In the genomic region with DNA sequence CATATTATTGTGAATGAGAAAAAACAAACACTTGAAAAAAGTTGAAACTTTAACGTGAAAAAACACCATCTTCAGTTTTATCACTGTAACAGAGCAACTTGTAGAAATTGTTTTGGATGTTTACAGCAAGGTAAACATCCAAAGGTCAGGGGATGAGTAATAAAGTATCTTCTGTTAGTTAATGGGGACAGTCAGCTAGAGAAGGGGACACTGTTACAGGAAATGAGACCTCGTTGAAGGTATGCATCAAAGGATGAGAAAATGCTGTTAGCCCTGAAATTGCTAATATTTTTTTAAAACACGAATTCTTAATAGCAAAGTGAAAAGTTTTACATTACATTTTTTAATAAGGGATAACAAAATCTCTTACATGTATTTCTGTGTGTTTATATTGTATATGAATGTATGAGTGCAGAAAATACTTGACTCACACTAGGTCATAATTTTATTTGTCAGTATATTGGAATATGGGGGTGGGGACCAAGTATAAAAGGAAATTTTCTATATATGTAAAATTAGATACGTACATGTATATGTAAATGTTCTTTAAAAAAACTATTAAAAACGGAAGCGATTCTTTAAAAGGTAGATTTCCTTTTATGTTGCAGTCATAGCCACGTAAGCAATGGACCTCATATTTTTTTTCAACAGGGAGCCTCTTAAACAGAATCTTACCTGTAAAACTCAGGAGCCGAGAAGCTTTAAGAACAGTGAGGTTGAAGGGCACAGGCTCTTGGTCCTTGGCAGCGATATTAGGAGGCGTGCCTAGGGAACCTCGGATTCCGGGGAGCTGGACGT, we compare ENCODE assay signal across 10 cellular contexts. TPM values are rescaled to one million over a fixed set of nuclear protein-coding genes. Genes with fewer than 3 reads are reported as not detected.
A peak's percentile ranks its signal among the peaks of the same experiment; 100 is the strongest.
DNase-seq lines count a peak whose midpoint lies in the region; ATAC-seq and FAIRE-seq lines count a peak whose summit lies in the region.
"Had no signal": no experiment of that assay in that cellular context is flagged by ENCODE, and none has a peak within 500 bp of the region (broad histone marks: within the 10 kb centered on the region; RNA-seq: fewer than 3 reads in every experiment).

No MANE protein-coding gene starts in this region.

- H3K27ac ChIP-seq in small intestine (ENCODE audit: low read depth in 1 of 2, low read length in 1 of 2), result peak overlapping the region in 1 of 2 donors; percentile 27
- H3K27ac ChIP-seq: SJCRH30 had no signal

- WGBS in small intestine, 3 donors, result 76 to 81% (median 80%) methylated on average over 13 of the region's 13 CpGs

- peak; percentile 18 for DNase-seq in activated T-cell treated with anti-CD3 and anti-CD28 coated beads, Interleukin-2, amount 50 U/mL, for 1 hour
- DNase-seq in activated T-cell treated with anti-CD3 and anti-CD28 coated beads, Interleukin-2, amount 50 U/mL, for 48 hours, result no peak
- no peak for DNase-seq in activated T-helper 1 cell treated with anti-CD3 and anti-CD28 coated beads, Interleukin-12 subunit alpha, Interleukin-12 subunit beta, Interleukin-2, Interleukin-4 antibody, amounts not matched to agents 30 ng/mL and 10 ng/mL and 1 ng/mL, durations not matched to agents 14 hours and 24 hours and 36 hours (ENCODE audit: low spot score)
- DNase-seq in small intestine (peak; percentile 2), NCI-H1417 treated with DMSO at 0.1 percent for 48 hours (lab: John Stamatoyannopoulos, UW) (no peak)

- peak overlapping the region; percentile 89 for H3K27ac Mint-ChIP-seq in activated T-helper 1 cell treated with anti-CD3 and anti-CD28 coated beads, Interleukin-12 subunit alpha, Interleukin-12 subunit beta, Interleukin-2, Interleukin-4 antibody, amounts not matched to agents 30 ng/mL and 10 ng/mL and 1 ng/mL, durations not matched to agents 14 hours and 24 hours and 36 hours

- ATAC-seq in HG03558 (IDR thresholded peaks at IDR 0.05; ENCODE audit: extremely low read depth, unreplicated experiment), result peak; percentile 16
- no peak for ATAC-seq in HG02840 (IDR thresholded peaks at IDR 0.05; ENCODE audit: low FRiP score, unreplicated experiment)
- no peak for ATAC-seq in GM18520 (IDR thresholded peaks at IDR 0.05; ENCODE audit: unreplicated experiment)

- peaks cover 2 to 16% of the 10 kb centered on the region in 2 donors for H3K4me1 ChIP-seq in small intestine (ENCODE audit: control insufficient read depth in 2 of 2, insufficient read depth in 1 of 2, low read depth in 1 of 2, low read length in 1 of 2)

- H3K9me3 Mint-ChIP-seq in activated T-helper 1 cell treated with anti-CD3 and anti-CD28 coated beads, Interleukin-12 subunit alpha, Interleukin-12 subunit beta, Interleukin-2, Interleukin-4 antibody, amounts not matched to agents 30 ng/mL and 10 ng/mL and 1 ng/mL, durations not matched to agents 14 hours and 24 hours and 36 hours, result no peaks in the 10 kb centered on the region

- no peak for FAIRE-seq in small intestine (lab: Jason Lieb, UNC)

- intact Hi-C loops in activated T-helper 1 cell treated with anti-CD3 and anti-CD28 coated beads, Interleukin-12 subunit alpha, Interleukin-12 subunit beta, Interleukin-2, Interleukin-4 antibody, amounts not matched to agents 30 ng/mL and 10 ng/mL and 1 ng/mL, durations not matched to agents 14 hours and 24 hours and 36 hours (cut with micrococcal nuclease), result loop anchor here (5.0 kb wide), 5 partner anchors 33 to 1892 kb away; partner anchors contain the start of gene DOCK10

- no peak overlapping the region for H3K4me3 ChIP-seq in small intestine (ENCODE audit: low read depth in 1 of 2, low read length in 2 of 2)
- H3K4me3 ChIP-seq: SJCRH30, skin epidermis had no signal

- H3K9me3 ChIP-seq in small intestine (ENCODE audit: control insufficient read depth, low read depth), result no peaks in the 10 kb centered on the region
- H3K9me3 ChIP-seq: SJCRH30 had no signal

- no peaks in the 10 kb centered on the region for H3K36me3 ChIP-seq in small intestine (ENCODE audit: control insufficient read depth in 2 of 2, insufficient read depth in 2 of 2, low read length in 2 of 2)
- H3K36me3 ChIP-seq: SJCRH30 had no signal

- H3K4me1 Mint-ChIP-seq in activated T-helper 1 cell treated with anti-CD3 and anti-CD28 coated beads, Interleukin-12 subunit alpha, Interleukin-12 subunit beta, Interleukin-2, Interleukin-4 antibody, amounts not matched to agents 30 ng/mL and 10 ng/mL and 1 ng/mL, durations not matched to agents 14 hours and 24 hours and 36 hours (ENCODE audit: low read depth), result peaks cover 61% of the 10 kb centered on the region

- peaks cover 43% of the 10 kb centered on the region for H3K36me3 Mint-ChIP-seq in activated T-helper 1 cell treated with anti-CD3 and anti-CD28 coated beads, Interleukin-12 subunit alpha, Interleukin-12 subunit beta, Interleukin-2, Interleukin-4 antibody, amounts not matched to agents 30 ng/mL and 10 ng/mL and 1 ng/mL, durations not matched to agents 14 hours and 24 hours and 36 hours (ENCODE audit: low read depth)

- H3K4me3 Mint-ChIP-seq in activated T-helper 1 cell treated with anti-CD3 and anti-CD28 coated beads, Interleukin-12 subunit alpha, Interleukin-12 subunit beta, Interleukin-2, Interleukin-4 antibody, amounts not matched to agents 30 ng/mL and 10 ng/mL and 1 ng/mL, durations not matched to agents 14 hours and 24 hours and 36 hours, result peak overlapping the region; percentile 59

- no peaks in the 10 kb centered on the region for H3K27me3 ChIP-seq in small intestine (ENCODE audit: control insufficient read depth in 2 of 2, insufficient read depth in 2 of 2, low read length in 2 of 2)
- H3K27me3 ChIP-seq: SJCRH30 had no signal

- H3K27me3 Mint-ChIP-seq in activated T-helper 1 cell treated with anti-CD3 and anti-CD28 coated beads, Interleukin-12 subunit alpha, Interleukin-12 subunit beta, Interleukin-2, Interleukin-4 antibody, amounts not matched to agents 30 ng/mL and 10 ng/mL and 1 ng/mL, durations not matched to agents 14 hours and 24 hours and 36 hours (ENCODE audit: insufficient read depth), result no peaks in the 10 kb centered on the region

RNA-seq across cellular contexts. Expression of gene RHBDD1, which starts 3.1 kb away (rescaled TPM):
- 39.9 and 48.0 TPM in 2 replicates for total RNA-seq in activated T-helper 1 cell treated with anti-CD3 and anti-CD28 coated beads, Interleukin-12 subunit alpha, Interleukin-12 subunit beta, Interleukin-2, Interleukin-4 antibody, amounts not matched to agents 30 ng/mL and 10 ng/mL and 1 ng/mL, durations not matched to agents 14 hours and 24 hours and 36 hours
- 10 to 100 TPM in 1 of 3 donors, 1 to 10 TPM in 2; 3.1 to 12.6 (median 4.9) TPM for polyA plus RNA-seq in small intestine

RNA-seq across cellular contexts. Expression of gene IRS1, which starts 39.3 kb away (rescaled TPM):
- total RNA-seq in activated T-helper 1 cell treated with anti-CD3 and anti-CD28 coated beads, Interleukin-12 subunit alpha, Interleukin-12 subunit beta, Interleukin-2, Interleukin-4 antibody, amounts not matched to agents 30 ng/mL and 10 ng/mL and 1 ng/mL, durations not matched to agents 14 hours and 24 hours and 36 hours, result 3.8 and 4.2 TPM in 2 replicates
- 1 to 10 TPM; 1.6 to 5.6 (median 4.7) TPM for polyA plus RNA-seq in small intestine

Comparison
In these comparisons a context has a peak if more than half of its experiments do, and no peak if none do; other contexts are left out.
1. DNase-seq: peak in activated T-cell treated with anti-CD3 and anti-CD28 coated beads, Interleukin-2, amount 50 U/mL, for 1 hour (single experiment) and small intestine (single experiment); none in activated T-cell treated with anti-CD3 and anti-CD28 coated beads, Interleukin-2, amount 50 U/mL, for 48 hours (0 of 2), activated T-helper 1 cell treated with anti-CD3 and anti-CD28 coated beads, Interleukin-12 subunit alpha, Interleukin-12 subunit beta, Interleukin-2, Interleukin-4 antibody, amounts not matched to agents 30 ng/mL and 10 ng/mL and 1 ng/mL, durations not matched to agents 14 hours and 24 hours and 36 hours (single experiment) and NCI-H1417 treated with DMSO at 0.1 percent for 48 hours (single experiment).